In the genomic region with DNA sequence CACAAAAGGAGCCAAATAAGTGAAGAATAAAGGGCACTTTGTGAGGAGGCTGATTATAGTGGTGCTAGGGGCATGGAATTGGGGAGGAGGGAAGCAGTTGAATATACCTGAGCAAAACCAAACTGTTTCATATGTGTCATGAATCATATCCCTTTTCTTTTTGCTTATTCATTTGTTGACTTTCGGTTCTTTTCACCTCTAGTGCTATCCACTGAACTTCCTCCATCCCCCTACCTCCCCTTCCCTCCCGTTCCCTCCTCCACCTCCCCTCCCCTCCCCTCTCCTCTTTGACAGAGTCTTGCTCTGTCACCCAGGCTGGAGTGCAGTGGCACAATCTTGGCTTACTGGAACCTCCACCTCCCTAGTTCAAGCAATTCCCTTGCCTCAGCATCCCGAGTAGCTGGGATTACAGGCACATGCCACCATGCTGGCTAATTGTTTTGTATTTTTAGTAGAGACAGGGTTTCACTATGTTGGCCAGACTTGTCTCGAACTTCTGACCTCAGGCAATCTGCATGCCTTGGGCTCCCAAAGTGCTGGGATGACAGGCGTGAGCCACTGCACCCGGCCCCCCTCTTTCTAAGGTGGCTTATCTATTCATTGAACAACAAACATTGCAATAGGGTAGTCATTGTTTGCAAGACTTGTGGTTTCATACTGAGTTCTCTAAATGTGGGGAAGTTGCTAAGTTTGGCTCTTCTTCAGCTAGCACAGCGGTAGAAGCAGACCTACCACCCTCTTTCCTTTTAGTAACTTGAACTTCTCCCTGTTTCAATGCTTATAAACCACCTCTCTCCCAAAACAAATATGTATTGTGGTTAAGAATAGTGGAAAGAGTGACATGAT, we compare ENCODE assay signal across 8 cellular contexts.
A peak's percentile ranks its signal among the peaks of the same experiment; 100 is the strongest.
DNase-seq lines count a peak whose midpoint lies in the region; ATAC-seq, FAIRE-seq and TF ChIP-seq lines count a peak whose summit lies in the region.

No MANE protein-coding gene starts in this region.

- no peak for TF ChIP-seq CTCF in K562 (IDR thresholded peaks at IDR 0.05 in 2 of 3, conservative IDR thresholded peaks at IDR 0.05 in 1 of 3; ENCODE audit: insufficient read depth in 2 of 3, low read depth in 1 of 3, low read length in 3 of 3)

- 0% methylated on average over 4 of the region's 7 CpGs for WGBS in K562 (ENCODE audit: insufficient coverage, low coverage, missing lambda C conversion rate)

- 0 out of 2 replicates have a peak, but pooled peaks cover 1% of the 10 kb centered on the region for H3K9me3 ChIP-seq in K562 (replicated peaks; ENCODE audit: control insufficient read depth, insufficient read depth, low read depth, low read length)

- POLR2A ChIA-PET in K562 (lab: Yijun Ruan, JAX) = interaction anchor here (0.9 to 1.5 kb wide), 5 partner anchors 11 to 34 kb away, joined by 3 to 8 read pairs (median 3); no protein-coding TSS in a partner anchor

- peaks cover 0 to 9% of the 10 kb centered on the region in 2 donors for H3K27me3 Mint-ChIP-seq in stimulated activated naive B cell treated with anti-CD40 and anti-IgM and Interleukin-4, amounts not matched to agents 10 μg/mL and 1 μg/mL and 100 μg/mL, for 72 hours

- ATAC-seq in GM18505 (IDR thresholded peaks at IDR 0.05; ENCODE audit: unreplicated experiment) = peak; percentile 88
- ATAC-seq in GM21529 (IDR thresholded peaks at IDR 0.05; ENCODE audit: unreplicated experiment) = peak; percentile 92
- peak; percentile 79 for ATAC-seq in K562
- peak; percentile 88 to 90 for ATAC-seq in stimulated activated naive B cell treated with anti-CD40 and anti-IgM and Interleukin-4, amounts not matched to agents 10 μg/mL and 1 μg/mL and 100 μg/mL, for 72 hours (replicated peaks)

- no peaks in the 10 kb centered on the region; the same call in 2 of the 3 replicates for H3K36me3 ChIP-seq in K562 (ENCODE audit: control insufficient read depth, insufficient read depth, low read length)

- intact Hi-C loops in K562 (cut with micrococcal nuclease) = loop anchor here (5.0 kb wide), 4 partner anchors 34 to 144 kb away; no protein-coding TSS in a partner anchor

- H3K4me2 ChIP-seq in K562 (ENCODE audit: insufficient read depth, low read length) = peak overlapping the region; percentile 56

- peak overlapping the region; percentile 34 for H3K27ac Mint-ChIP-seq in stimulated activated naive B cell treated with anti-CD40 and anti-IgM and Interleukin-4, amounts not matched to agents 10 μg/mL and 1 μg/mL and 100 μg/mL, for 72 hours

- CTCF ChIA-PET in K562 (lab: Yijun Ruan, JAX; ENCODE audit: low intra/inter-chr PET ratio) = no interaction called here

- no peaks in the 10 kb centered on the region for H3K79me2 ChIP-seq in K562 (ENCODE audit: control insufficient read depth, insufficient read depth, low read length)

- peaks cover 13 to 49% of the 10 kb centered on the region in 2 experiments for H3K4me1 ChIP-seq in K562 (replicated peaks in 1 of 2; ENCODE audit: control insufficient read depth in 2 of 2, insufficient read depth in 2 of 2, low read length in 2 of 2)

- TF ChIP-seq RAD21 in K562 (CRISPR knock-in tag; conservative IDR thresholded peaks at IDR 0.05 in 1 of 2, IDR thresholded peaks at IDR 0.05 in 1 of 2) = peak in 1 of 2 experiments; percentile 21; a peak in 1 of 4 replicates

- FAIRE-seq in K562 (lab: Jason Lieb, UNC) (peak; percentile 90), HTR-8/SVneo (lab: Jason Lieb, UNC) (no peak)

- peaks cover 0 to 3% of the 10 kb centered on the region in 2 donors for H3K9me3 Mint-ChIP-seq in stimulated activated naive B cell treated with anti-CD40 and anti-IgM and Interleukin-4, amounts not matched to agents 10 μg/mL and 1 μg/mL and 100 μg/mL, for 72 hours

- no peaks in the 10 kb centered on the region for H3K9me1 ChIP-seq in K562 (ENCODE audit: control insufficient read depth, insufficient read depth, low read length)

- in situ Hi-C loops in K562 (cut with MboI) = no loop called here

- peak overlapping the region; percentile 85 for H2AFZ ChIP-seq in K562 (ENCODE audit: low read depth, low read length)

- H3K27me3 ChIP-seq in K562 (ENCODE audit: control insufficient read depth in 2 of 2, insufficient read depth in 2 of 2, low read length in 2 of 2) = no peaks in the 10 kb centered on the region

- no peak overlapping the region for H3K4me3 ChIP-seq in K562

- peak overlapping the region in 1 of 2 experiments; percentile 64; a peak in 3 of 4 replicates for H3K9ac ChIP-seq in K562 (ENCODE audit: insufficient read depth in 1 of 2, low read depth in 2 of 2, low read length in 2 of 2)

- peaks cover 14 to 18% of the 10 kb centered on the region in 2 donors for H3K4me1 Mint-ChIP-seq in stimulated activated naive B cell treated with anti-CD40 and anti-IgM and Interleukin-4, amounts not matched to agents 10 μg/mL and 1 μg/mL and 100 μg/mL, for 72 hours

- BruUV-seq in K562 (replicated peaks; lab: Mats Ljungman, UMichigan) = no TSS peak

- TF ChIP-seq POLR2A in GM18505 (IDR thresholded peaks at IDR 0.05; ENCODE audit: borderline replicate concordance, extremely low read depth, insufficient read depth, insufficient read length) = no peak
- peak; percentile 67 for TF ChIP-seq POLR2A in K562 (conservative IDR thresholded peaks at IDR 0.05)

- no peaks in the 10 kb centered on the region for H3K36me3 Mint-ChIP-seq in stimulated activated naive B cell treated with anti-CD40 and anti-IgM and Interleukin-4, amounts not matched to agents 10 μg/mL and 1 μg/mL and 100 μg/mL, for 72 hours

- H3K4me3 Mint-ChIP-seq in stimulated activated naive B cell treated with anti-CD40 and anti-IgM and Interleukin-4, amounts not matched to agents 10 μg/mL and 1 μg/mL and 100 μg/mL, for 72 hours = peak overlapping the region; percentile 65 to 71

- peak; percentile 32 for DNase-seq in HuH-7 (ENCODE audit: low spot score)
- peak; percentile 53 to 88 (median 72) for DNase-seq in K562 (ENCODE audit: extremely low read depth in 1 of 4, low spot score in 3 of 4)
- DNase-seq in stimulated activated naive B cell treated with anti-CD40 and anti-IgM and Interleukin-4, amounts not matched to agents 10 μg/mL and 1 μg/mL and 100 μg/mL, for 72 hours = peak; percentile 21
- DNase-seq in epidermal melanocyte (ENCODE audit: insufficient read length, low spot score) = no peak
- no peak for DNase-seq in HTR-8/SVneo (ENCODE audit: insufficient read length, low spot score)
- DNase-seq in T-helper 9 cell = no peak

- peak; percentile 87 for TF ChIP-seq EP300 in K562 (IDR thresholded peaks at IDR 0.05; ENCODE audit: low read length)

- peak overlapping the region; percentile 88 for H3K27ac ChIP-seq in K562 (ENCODE audit: extremely low read depth, low read depth, low read length)

- no peaks in the 10 kb centered on the region for H4K20me1 ChIP-seq in K562 (replicated peaks; ENCODE audit: control insufficient read depth, insufficient read depth, low read length)

TF ChIP-seq in K562, 482 proteins besides CTCF, POLR2A, EP300 and RAD21 (continues in another document):
- TF ChIP-seq KLF6 (CRISPR knock-in tag; IDR thresholded peaks at IDR 0.05; ENCODE audit: borderline replicate concordance) (0 out of 2 replicates have a peak, but pooled peaks have one; percentile 46), KDM5B (IDR thresholded peaks at IDR 0.05; ENCODE audit: insufficient replicate concordance, low read depth, low read length) (peak; percentile 37), TEAD4 (IDR thresholded peaks at IDR 0.05; ENCODE audit: low read length) (peak; percentile 79), TEAD4 (CRISPR knock-in tag; IDR thresholded peaks at IDR 0.05; ENCODE audit: borderline replicate concordance) (no peak), JUN (IDR thresholded peaks at IDR 0.05; ENCODE audit: borderline replicate concordance, low read depth, low read length) (peak; percentile 73; the same call in 1 of the 2 replicates), JUN (CRISPR knock-in tag; IDR thresholded peaks at IDR 0.05; ENCODE audit: borderline replicate concordance) (no peak), DMBX1 (CRISPR knock-in tag; IDR thresholded peaks at IDR 0.05; ENCODE audit: borderline replicate concordance) (peak; percentile 87; the same call in 1 of the 2 replicates), ZNF699 (CRISPR knock-in tag; IDR thresholded peaks at IDR 0.05; ENCODE audit: insufficient replicate concordance) (no peak), SMAD2 (IDR thresholded peaks at IDR 0.05; ENCODE audit: low read depth, low read length) (no peak), ZNF764 (CRISPR knock-in tag; IDR thresholded peaks at IDR 0.05; ENCODE audit: low read depth) (peak; percentile 33; the same call in 1 of the 2 replicates), ZNF707 (CRISPR knock-in tag; conservative IDR thresholded peaks at IDR 0.05) (no peak)
- TF ChIP-seq, protein P1, sequence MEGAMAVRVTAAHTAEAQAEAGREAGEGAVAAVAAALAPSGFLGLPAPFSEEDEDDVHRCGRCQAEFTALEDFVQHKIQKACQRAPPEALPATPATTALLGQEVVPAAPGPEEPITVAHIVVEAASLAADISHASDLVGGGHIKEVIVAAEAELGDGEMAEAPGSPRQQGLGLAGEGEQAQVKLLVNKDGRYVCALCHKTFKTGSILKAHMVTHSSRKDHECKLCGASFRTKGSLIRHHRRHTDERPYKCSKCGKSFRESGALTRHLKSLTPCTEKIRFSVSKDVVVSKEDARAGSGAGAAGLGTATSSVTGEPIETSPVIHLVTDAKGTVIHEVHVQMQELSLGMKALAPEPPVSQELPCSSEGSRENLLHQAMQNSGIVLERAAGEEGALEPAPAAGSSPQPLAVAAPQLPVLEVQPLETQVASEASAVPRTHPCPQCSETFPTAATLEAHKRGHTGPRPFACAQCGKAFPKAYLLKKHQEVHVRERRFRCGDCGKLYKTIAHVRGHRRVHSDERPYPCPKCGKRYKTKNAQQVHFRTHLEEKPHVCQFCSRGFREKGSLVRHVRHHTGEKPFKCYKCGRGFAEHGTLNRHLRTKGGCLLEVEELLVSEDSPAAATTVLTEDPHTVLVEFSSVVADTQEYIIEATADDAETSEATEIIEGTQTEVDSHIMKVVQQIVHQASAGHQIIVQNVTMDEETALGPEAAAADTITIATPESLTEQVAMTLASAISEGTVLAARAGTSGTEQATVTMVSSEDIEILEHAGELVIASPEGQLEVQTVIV (CRISPR knock-in tag; IDR thresholded peaks at IDR 0.05; ENCODE audit: borderline replicate concordance) = no peak
- TF ChIP-seq, protein P2, sequence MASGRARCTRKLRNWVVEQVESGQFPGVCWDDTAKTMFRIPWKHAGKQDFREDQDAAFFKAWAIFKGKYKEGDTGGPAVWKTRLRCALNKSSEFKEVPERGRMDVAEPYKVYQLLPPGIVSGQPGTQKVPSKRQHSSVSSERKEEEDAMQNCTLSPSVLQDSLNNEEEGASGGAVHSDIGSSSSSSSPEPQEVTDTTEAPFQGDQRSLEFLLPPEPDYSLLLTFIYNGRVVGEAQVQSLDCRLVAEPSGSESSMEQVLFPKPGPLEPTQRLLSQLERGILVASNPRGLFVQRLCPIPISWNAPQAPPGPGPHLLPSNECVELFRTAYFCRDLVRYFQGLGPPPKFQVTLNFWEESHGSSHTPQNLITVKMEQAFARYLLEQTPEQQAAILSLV (tag; IDR thresholded peaks at IDR 0.05) = no peak

Comparison
In these comparisons a context has a peak if more than half of its experiments do, and no peak if none do; other contexts are left out.
1. DNase-seq: peak in HuH-7 (single experiment), K562 (4 of 4) and stimulated activated naive B cell treated with anti-CD40 and anti-IgM and Interleukin-4, amounts not matched to agents 10 μg/mL and 1 μg/mL and 100 μg/mL, for 72 hours (single experiment); none in epidermal melanocyte (single experiment), HTR-8/SVneo (single experiment) and T-helper 9 cell (single experiment).
2. Peak in every context shown above with its lines, with median percentiles within 50 percentile points of each other: ATAC-seq.